2 cellular contexts compared by ENCODE assay signal in the genomic region with DNA sequence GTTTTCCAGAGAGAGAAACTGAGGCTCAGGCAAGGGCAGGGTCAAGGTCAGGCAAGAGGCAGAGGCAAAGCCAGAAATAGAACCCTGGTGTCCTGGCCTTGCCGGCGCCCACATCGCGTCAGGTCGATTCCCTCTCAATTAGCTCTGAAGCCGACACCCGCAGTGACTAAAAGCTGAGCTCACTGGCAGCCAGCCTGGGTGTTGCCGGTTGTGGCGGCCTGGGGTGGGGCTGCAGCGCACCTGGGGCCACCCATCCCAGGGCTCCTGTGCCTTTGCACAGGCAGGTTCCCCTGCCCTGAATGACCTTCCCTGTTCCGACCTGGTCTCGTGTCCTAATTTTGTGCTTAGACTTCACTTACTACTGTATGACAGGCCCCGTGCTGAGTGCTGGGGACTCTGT.
TF ChIP-seq lines count a peak whose summit lies in the region.

No MANE protein-coding gene starts in this region.

TF ChIP-seq in HepG2, 621 proteins besides CTCF, POLR2A, EP300 and RAD21:
- TF ChIP-seq, protein P1, sequence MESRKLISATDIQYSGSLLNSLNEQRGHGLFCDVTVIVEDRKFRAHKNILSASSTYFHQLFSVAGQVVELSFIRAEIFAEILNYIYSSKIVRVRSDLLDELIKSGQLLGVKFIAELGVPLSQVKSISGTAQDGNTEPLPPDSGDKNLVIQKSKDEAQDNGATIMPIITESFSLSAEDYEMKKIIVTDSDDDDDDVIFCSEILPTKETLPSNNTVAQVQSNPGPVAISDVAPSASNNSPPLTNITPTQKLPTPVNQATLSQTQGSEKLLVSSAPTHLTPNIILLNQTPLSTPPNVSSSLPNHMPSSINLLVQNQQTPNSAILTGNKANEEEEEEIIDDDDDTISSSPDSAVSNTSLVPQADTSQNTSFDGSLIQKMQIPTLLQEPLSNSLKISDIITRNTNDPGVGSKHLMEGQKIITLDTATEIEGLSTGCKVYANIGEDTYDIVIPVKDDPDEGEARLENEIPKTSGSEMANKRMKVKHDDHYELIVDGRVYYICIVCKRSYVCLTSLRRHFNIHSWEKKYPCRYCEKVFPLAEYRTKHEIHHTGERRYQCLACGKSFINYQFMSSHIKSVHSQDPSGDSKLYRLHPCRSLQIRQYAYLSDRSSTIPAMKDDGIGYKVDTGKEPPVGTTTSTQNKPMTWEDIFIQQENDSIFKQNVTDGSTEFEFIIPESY (CRISPR knock-in tag; IDR thresholded peaks at IDR 0.05) = peak; percentile 70
- TF ChIP-seq ZMYM4 (CRISPR knock-in tag; IDR thresholded peaks at IDR 0.05) = no peak

TF ChIP-seq in GM23338, 12 proteins besides CTCF, POLR2A, EP300 and RAD21:
- TF ChIP-seq, protein P2, sequence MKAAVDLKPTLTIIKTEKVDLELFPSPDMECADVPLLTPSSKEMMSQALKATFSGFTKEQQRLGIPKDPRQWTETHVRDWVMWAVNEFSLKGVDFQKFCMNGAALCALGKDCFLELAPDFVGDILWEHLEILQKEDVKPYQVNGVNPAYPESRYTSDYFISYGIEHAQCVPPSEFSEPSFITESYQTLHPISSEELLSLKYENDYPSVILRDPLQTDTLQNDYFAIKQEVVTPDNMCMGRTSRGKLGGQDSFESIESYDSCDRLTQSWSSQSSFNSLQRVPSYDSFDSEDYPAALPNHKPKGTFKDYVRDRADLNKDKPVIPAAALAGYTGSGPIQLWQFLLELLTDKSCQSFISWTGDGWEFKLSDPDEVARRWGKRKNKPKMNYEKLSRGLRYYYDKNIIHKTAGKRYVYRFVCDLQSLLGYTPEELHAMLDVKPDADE (IDR thresholded peaks at IDR 0.05) = no peak
- TF ChIP-seq ZNF114 (CRISPR knock-in tag; IDR thresholded peaks at IDR 0.05) = no peak
